In the genomic region with DNA sequence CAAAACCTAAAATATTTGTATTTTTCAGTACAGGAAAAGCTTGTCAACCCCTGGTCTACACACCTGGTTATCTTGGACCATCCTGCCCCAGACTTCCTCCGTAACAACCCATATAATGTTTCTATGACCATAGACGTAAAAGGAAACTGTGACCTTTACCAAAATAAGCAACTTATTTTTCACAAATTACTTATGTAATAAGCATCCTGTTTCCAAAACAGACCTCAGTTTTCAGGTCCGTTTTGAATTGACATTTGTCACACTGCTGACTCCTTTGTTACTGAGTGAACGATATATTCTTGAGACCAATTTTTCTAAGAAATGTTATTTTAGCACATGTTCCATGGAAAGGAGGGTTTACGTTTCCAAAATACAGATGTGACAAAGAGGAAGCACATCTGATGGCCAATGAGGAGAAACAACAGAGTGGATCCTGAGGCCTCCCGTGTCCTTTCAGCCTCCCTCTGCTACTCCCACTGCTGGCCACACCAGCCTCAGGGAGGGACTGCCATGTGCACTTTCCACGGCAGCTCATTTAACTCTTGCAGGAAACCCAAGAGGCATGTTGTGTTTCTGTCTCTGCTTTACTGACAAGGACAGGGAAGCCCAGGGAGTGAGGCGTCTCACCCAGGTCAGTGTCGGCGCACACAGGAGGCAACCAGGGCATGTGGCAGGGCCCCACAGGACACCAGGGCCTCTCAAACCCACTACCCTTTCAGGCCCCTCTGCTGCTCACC, we compare ENCODE assay signal across 17 cellular contexts. TPM values are rescaled to one million over a fixed set of nuclear protein-coding genes. Genes with fewer than 3 reads are reported as not detected.
A peak's percentile ranks its signal among the peaks of the same experiment; 100 is the strongest.
DNase-seq lines count a peak whose midpoint lies in the region; TF ChIP-seq lines count a peak whose summit lies in the region.
"Had no signal": no experiment of that assay in that cellular context is flagged by ENCODE, and none has a peak within 500 bp of the region (broad histone marks: within the 10 kb centered on the region; RNA-seq: fewer than 3 reads in every experiment).

No MANE protein-coding gene starts in this region.

- H4K91ac ChIP-seq in mesenchymal stem cell (ENCODE audit: low read length), result peak overlapping the region; percentile 4

- no peaks in the 10 kb centered on the region for H3K27me3 Mint-ChIP-seq in activated T-helper 1 cell treated with anti-CD3 and anti-CD28 coated beads, Interleukin-12 subunit alpha, Interleukin-12 subunit beta, Interleukin-2, Interleukin-4 antibody, amounts not matched to agents 30 ng/mL and 10 ng/mL and 1 ng/mL, durations not matched to agents 14 hours and 24 hours and 36 hours (ENCODE audit: insufficient read depth)
- H3K27me3 Mint-ChIP-seq: brain had no signal

- H3K18ac ChIP-seq in mesenchymal stem cell (ENCODE audit: low read depth in 1 of 2, low read length in 2 of 2), result no peak overlapping the region

- WGBS in mesenchymal stem cell, result 79% methylated on average over 10 of the region's 10 CpGs

- H3K23ac ChIP-seq in mesenchymal stem cell (ENCODE audit: low read length in 2 of 2), result no peak overlapping the region

- no peak overlapping the region for H2BK5ac ChIP-seq in mesenchymal stem cell (ENCODE audit: low read depth, low read length, poor library complexity, severe bottlenecking)

- H2BK15ac ChIP-seq in mesenchymal stem cell (ENCODE audit: low read depth, poor library complexity, severe bottlenecking), result no peak overlapping the region

- H3K27ac Mint-ChIP-seq in activated T-helper 1 cell treated with anti-CD3 and anti-CD28 coated beads, Interleukin-12 subunit alpha, Interleukin-12 subunit beta, Interleukin-2, Interleukin-4 antibody, amounts not matched to agents 30 ng/mL and 10 ng/mL and 1 ng/mL, durations not matched to agents 14 hours and 24 hours and 36 hours, result peak overlapping the region; percentile 70
- H3K27ac Mint-ChIP-seq: brain had no signal

- no peak overlapping the region for H3K4ac ChIP-seq in mesenchymal stem cell (ENCODE audit: low read depth in 1 of 2, low read length in 2 of 2)

- peaks cover 49% of the 10 kb centered on the region for H3K4me1 Mint-ChIP-seq in activated T-helper 1 cell treated with anti-CD3 and anti-CD28 coated beads, Interleukin-12 subunit alpha, Interleukin-12 subunit beta, Interleukin-2, Interleukin-4 antibody, amounts not matched to agents 30 ng/mL and 10 ng/mL and 1 ng/mL, durations not matched to agents 14 hours and 24 hours and 36 hours (ENCODE audit: low read depth)

- intact Hi-C loops in activated T-helper 1 cell treated with anti-CD3 and anti-CD28 coated beads, Interleukin-12 subunit alpha, Interleukin-12 subunit beta, Interleukin-2, Interleukin-4 antibody, amounts not matched to agents 30 ng/mL and 10 ng/mL and 1 ng/mL, durations not matched to agents 14 hours and 24 hours and 36 hours (cut with micrococcal nuclease), result loop anchor here (1.0 to 5.0 kb wide), 3 partner anchors 99 to 391 kb away; partner anchors contain the start of genes ALDH3A2, MAPK7 and ULK2

- no peak overlapping the region for H3K4me3 Mint-ChIP-seq in activated T-helper 1 cell treated with anti-CD3 and anti-CD28 coated beads, Interleukin-12 subunit alpha, Interleukin-12 subunit beta, Interleukin-2, Interleukin-4 antibody, amounts not matched to agents 30 ng/mL and 10 ng/mL and 1 ng/mL, durations not matched to agents 14 hours and 24 hours and 36 hours
- H3K4me3 Mint-ChIP-seq: brain; naive thymus-derived CD8-positive, alpha-beta T cell had no signal

- peak overlapping the region in 1 of 2 experiments; percentile 68 for H3K14ac ChIP-seq in mesenchymal stem cell (ENCODE audit: low read length in 2 of 2)

- H2BK120ac ChIP-seq in mesenchymal stem cell (ENCODE audit: low read depth, low read length), result no peak overlapping the region

- no peak overlapping the region for H3K9ac ChIP-seq in mesenchymal stem cell (ENCODE audit: low read length)

- peaks cover 10% of the 10 kb centered on the region for H3K36me3 Mint-ChIP-seq in activated T-helper 1 cell treated with anti-CD3 and anti-CD28 coated beads, Interleukin-12 subunit alpha, Interleukin-12 subunit beta, Interleukin-2, Interleukin-4 antibody, amounts not matched to agents 30 ng/mL and 10 ng/mL and 1 ng/mL, durations not matched to agents 14 hours and 24 hours and 36 hours (ENCODE audit: low read depth)
- H3K36me3 Mint-ChIP-seq: naive thymus-derived CD8-positive, alpha-beta T cell had no signal

- peaks cover 0 to 4% of the 10 kb centered on the region in 2 experiments for H3K27me3 ChIP-seq in mesenchymal stem cell (ENCODE audit: control insufficient read depth in 1 of 2, insufficient read depth in 1 of 2, low read length in 2 of 2)
- H3K27me3 ChIP-seq: dorsolateral prefrontal cortex, testis had no signal

- no peak for TF ChIP-seq CTCF in GM10266 (IDR thresholded peaks at IDR 0.05; ENCODE audit: control insufficient read depth, insufficient read depth, low read depth, missing control alignments)
- no peak for TF ChIP-seq CTCF in GM20000 (IDR thresholded peaks at IDR 0.05; ENCODE audit: extremely low read depth, missing control alignments)

- H3K9me3 ChIP-seq in mesenchymal stem cell (ENCODE audit: control insufficient read depth, low read length), result no peaks in the 10 kb centered on the region
- H3K9me3 ChIP-seq: testis had no signal

- H3K4me3 ChIP-seq in mesenchymal stem cell (ENCODE audit: insufficient read depth in 1 of 2, low read depth in 1 of 2, low read length in 2 of 2), result no peak overlapping the region
- H3K4me3 ChIP-seq: dorsolateral prefrontal cortex, lung, testis had no signal

- H3K4me2 ChIP-seq in mesenchymal stem cell (ENCODE audit: low read length, poor library complexity, severe bottlenecking), result no peak overlapping the region

- H4K8ac ChIP-seq in mesenchymal stem cell (ENCODE audit: low read length), result no peak overlapping the region

- no peak overlapping the region for H2BK12ac ChIP-seq in mesenchymal stem cell (ENCODE audit: low read length in 2 of 2)

- H2AFZ ChIP-seq in mesenchymal stem cell (ENCODE audit: low read depth, low read length), result no peak overlapping the region

- H3K4me1 ChIP-seq in mesenchymal stem cell (ENCODE audit: control insufficient read depth, insufficient read depth, low read depth, low read length), result peaks cover 11% of the 10 kb centered on the region
- H3K4me1 ChIP-seq: testis had no signal

- H2AK5ac ChIP-seq in mesenchymal stem cell (ENCODE audit: low read length, severe bottlenecking), result peak overlapping the region; percentile 26

- no peak overlapping the region for H3K27ac ChIP-seq in mesenchymal stem cell (ENCODE audit: low read length, poor library complexity, severe bottlenecking)
- H3K27ac ChIP-seq: testis, VCaP had no signal

- H3K9me3 Mint-ChIP-seq in activated T-helper 1 cell treated with anti-CD3 and anti-CD28 coated beads, Interleukin-12 subunit alpha, Interleukin-12 subunit beta, Interleukin-2, Interleukin-4 antibody, amounts not matched to agents 30 ng/mL and 10 ng/mL and 1 ng/mL, durations not matched to agents 14 hours and 24 hours and 36 hours, result no peaks in the 10 kb centered on the region
- H3K9me3 Mint-ChIP-seq: brain; naive thymus-derived CD8-positive, alpha-beta T cell had no signal

- no peaks in the 10 kb centered on the region for H3K79me1 ChIP-seq in mesenchymal stem cell (replicated peaks; ENCODE audit: low read length, poor library complexity, severe bottlenecking)

- DNase-seq in GM10266 (ENCODE audit: extremely low spot score) (peak; percentile 44), GM20000 (ENCODE audit: low spot score) (peak; percentile 45), mesenchymal stem cell (no peak), NCI-H82 treated with DMSO at 0.1 percent for 48 hours (lab: John Stamatoyannopoulos, UW; ENCODE audit: unreplicated experiment) (no peak), DMS79 treated with DMSO at 0.1 percent for 48 hours (lab: John Stamatoyannopoulos, UW) (no peak), cerebellum (ENCODE audit: low spot score) (no peak)
- DNase-seq in activated T-helper 1 cell treated with anti-CD3 and anti-CD28 coated beads, Interleukin-12 subunit alpha, Interleukin-12 subunit beta, Interleukin-2, Interleukin-4 antibody, amounts not matched to agents 30 ng/mL and 10 ng/mL and 1 ng/mL, durations not matched to agents 14 hours and 24 hours and 36 hours (ENCODE audit: low spot score), result no peak
- DNase-seq: dorsolateral prefrontal cortex; glutamatergic neuron; naive thymus-derived CD8-positive, alpha-beta T cell; NCI-H1417 treated with DMSO at 0.1 percent for 48 hours; stimulated activated CD4-positive, alpha-beta T cell treated with anti-CD3 and anti-CD28 coated beads, Interleukin-2, amount 100 ng/mL, for 48 hours; testis had no signal

- H3K36me3 ChIP-seq in mesenchymal stem cell (ENCODE audit: control insufficient read depth in 1 of 2, insufficient read depth in 2 of 2, low read depth in 1 of 2, low read length in 2 of 2), result peaks cover 1 to 12% of the 10 kb centered on the region in 2 experiments

RNA-seq across cellular contexts. Expression of gene ALDH3A1, which starts 20.1 kb away (rescaled TPM):
- total RNA-seq in activated T-helper 1 cell treated with anti-CD3 and anti-CD28 coated beads, Interleukin-12 subunit alpha, Interleukin-12 subunit beta, Interleukin-2, Interleukin-4 antibody, amounts not matched to agents 30 ng/mL and 10 ng/mL and 1 ng/mL, durations not matched to agents 14 hours and 24 hours and 36 hours, result not detected in 2 replicates
- polyA plus RNA-seq in mesenchymal stem cell (2013, experiment 1 of 2), result not detected
- polyA plus RNA-seq in mesenchymal stem cell (2013, experiment 2 of 2), result not detected
- total RNA-seq in cerebellum, result not detected
- total RNA-seq: naive thymus-derived CD8-positive, alpha-beta T cell; skeletal muscle tissue had no signal

RNA-seq across cellular contexts. Expression of gene SLC47A2, which starts 51.8 kb away (rescaled TPM):
- not detected in 2 replicates for total RNA-seq in activated T-helper 1 cell treated with anti-CD3 and anti-CD28 coated beads, Interleukin-12 subunit alpha, Interleukin-12 subunit beta, Interleukin-2, Interleukin-4 antibody, amounts not matched to agents 30 ng/mL and 10 ng/mL and 1 ng/mL, durations not matched to agents 14 hours and 24 hours and 36 hours
- not detected for polyA plus RNA-seq in mesenchymal stem cell (2013, experiment 1 of 2)
- polyA plus RNA-seq in mesenchymal stem cell (2013, experiment 2 of 2), result not detected
- 0.27 TPM for total RNA-seq in cerebellum
- total RNA-seq: naive thymus-derived CD8-positive, alpha-beta T cell; skeletal muscle tissue had no signal
- polyA plus RNA-seq: naive thymus-derived CD8-positive, alpha-beta T cell had no signal

Comparison
In these comparisons a context has a peak if more than half of its experiments do, and no peak if none do; other contexts are left out.
1. DNase-seq: peak in GM10266 (single experiment) and GM20000 (single experiment); none in activated T-helper 1 cell treated with anti-CD3 and anti-CD28 coated beads, Interleukin-12 subunit alpha, Interleukin-12 subunit beta, Interleukin-2, Interleukin-4 antibody, amounts not matched to agents 30 ng/mL and 10 ng/mL and 1 ng/mL, durations not matched to agents 14 hours and 24 hours and 36 hours (single experiment), mesenchymal stem cell (single experiment), NCI-H82 treated with DMSO at 0.1 percent for 48 hours (single experiment), DMS79 treated with DMSO at 0.1 percent for 48 hours (single experiment) and cerebellum (single experiment).